Comparison of ENCODE assay signal across 22 cellular contexts in genomic region chr16:31328322-31329052, GRCh38. TPM values are rescaled to one million over a fixed set of nuclear protein-coding genes. Genes with fewer than 3 reads are reported as not detected.
DNase-seq lines count a peak whose midpoint lies in the region; ATAC-seq, FAIRE-seq and TF ChIP-seq lines count a peak whose summit lies in the region.
"Had no signal": no experiment of that assay in that cellular context is flagged by ENCODE, and none has a peak within 500 bp of the region (broad histone marks: within the 10 kb centered on the region; RNA-seq: fewer than 3 reads in every experiment).

No MANE protein-coding gene starts in this region.

- H2AFZ ChIP-seq in HepG2 (ENCODE audit: low read length) (no peak overlapping the region), neural progenitor cell (replicated peaks) (peak overlapping the region; percentile 63)
- H2AFZ ChIP-seq: PC-9 had no signal

- POLR2A ChIA-PET in HepG2 (lab: Yijun Ruan, JAX) (no interaction called here), WTC11 (lab: Charles Lee) (no interaction called here)

- no peak overlapping the region for H3K4me3 Mint-ChIP-seq in WTC11
- peak overlapping the region; percentile 11 for H3K4me3 Mint-ChIP-seq in neural progenitor cell
- no peak overlapping the region for H3K4me3 Mint-ChIP-seq in activated T-helper 1 cell treated with anti-CD3 and anti-CD28 coated beads, Interleukin-12 subunit alpha, Interleukin-12 subunit beta, Interleukin-2, Interleukin-4 antibody, amounts not matched to agents 30 ng/mL and 10 ng/mL and 1 ng/mL, durations not matched to agents 14 hours and 24 hours and 36 hours

- H3K27ac Mint-ChIP-seq in WTC11 (no peak overlapping the region), neural progenitor cell (no peak overlapping the region)
- no peak overlapping the region for H3K27ac Mint-ChIP-seq in activated T-helper 1 cell treated with anti-CD3 and anti-CD28 coated beads, Interleukin-12 subunit alpha, Interleukin-12 subunit beta, Interleukin-2, Interleukin-4 antibody, amounts not matched to agents 30 ng/mL and 10 ng/mL and 1 ng/mL, durations not matched to agents 14 hours and 24 hours and 36 hours
- H3K27ac Mint-ChIP-seq: B cell had no signal

- ATAC-seq in HepG2 (no peak), right lobe of liver (no peak), WTC11 (no peak), GM18519 (IDR thresholded peaks at IDR 0.05; ENCODE audit: low FRiP score, unreplicated experiment) (no peak), GM19035 (IDR thresholded peaks at IDR 0.05; ENCODE audit: unreplicated experiment) (no peak)
- ATAC-seq: A549, HCT116 had no signal

- H3K79me2 ChIP-seq in HepG2 (ENCODE audit: insufficient read depth, low read length) (no peaks in the 10 kb centered on the region), neural progenitor cell (ENCODE audit: low read depth) (no peaks in the 10 kb centered on the region)

- H3K27ac ChIP-seq in HepG2 (ENCODE audit: extremely low read length, insufficient read depth, low read length) (no peak overlapping the region), right lobe of liver (no peak overlapping the region), neural progenitor cell (no peak overlapping the region)
- H3K27ac ChIP-seq: A549, KMS-11, PC-9 had no signal

- H3K4me3 ChIP-seq in HepG2 (replicated peaks in 1 of 3; ENCODE audit: insufficient read depth in 1 of 3, low read depth in 2 of 3, low read length in 3 of 3) (no peak overlapping the region), right lobe of liver (no peak overlapping the region), neural progenitor cell (no peak overlapping the region)
- H3K4me3 ChIP-seq: A549, PC-9 had no signal

- H3K27me3 Mint-ChIP-seq in WTC11 (ENCODE audit: low read depth) = peaks cover 51% of the 10 kb centered on the region
- H3K27me3 Mint-ChIP-seq in neural progenitor cell (ENCODE audit: insufficient read depth, low read depth) = peaks cover 43% of the 10 kb centered on the region
- H3K27me3 Mint-ChIP-seq in activated T-helper 1 cell treated with anti-CD3 and anti-CD28 coated beads, Interleukin-12 subunit alpha, Interleukin-12 subunit beta, Interleukin-2, Interleukin-4 antibody, amounts not matched to agents 30 ng/mL and 10 ng/mL and 1 ng/mL, durations not matched to agents 14 hours and 24 hours and 36 hours (ENCODE audit: insufficient read depth) = peaks cover 1% of the 10 kb centered on the region

- TF ChIP-seq EP300 in HepG2 (IDR thresholded peaks at IDR 0.05; ENCODE audit: low read depth in 2 of 2, low read length in 2 of 2) (no peak), HepG2 (CRISPR knock-in tag; IDR thresholded peaks at IDR 0.05; ENCODE audit: borderline replicate concordance) (no peak)

- no peaks in the 10 kb centered on the region for H3K4me1 ChIP-seq in HepG2 (ENCODE audit: insufficient read depth, low read length)
- no peaks in the 10 kb centered on the region for H3K4me1 ChIP-seq in right lobe of liver
- H3K4me1 ChIP-seq in neural progenitor cell = no peaks in the 10 kb centered on the region
- H3K4me1 ChIP-seq: A549 had no signal

- H3K9ac ChIP-seq in HepG2 (ENCODE audit: insufficient read depth, low read depth, low read length) (no peak overlapping the region), neural progenitor cell (no peak overlapping the region)
- H3K9ac ChIP-seq: KMS-11, SK-N-SH had no signal

- H3K36me3 Mint-ChIP-seq in WTC11 (no peaks in the 10 kb centered on the region), neural progenitor cell (no peaks in the 10 kb centered on the region)
- H3K36me3 Mint-ChIP-seq in activated T-helper 1 cell treated with anti-CD3 and anti-CD28 coated beads, Interleukin-12 subunit alpha, Interleukin-12 subunit beta, Interleukin-2, Interleukin-4 antibody, amounts not matched to agents 30 ng/mL and 10 ng/mL and 1 ng/mL, durations not matched to agents 14 hours and 24 hours and 36 hours (ENCODE audit: low read depth) = peaks cover 31% of the 10 kb centered on the region

- H3K4me2 ChIP-seq in HepG2 (ENCODE audit: low read depth, low read length) (no peak overlapping the region), neural progenitor cell (no peak overlapping the region)
- H3K4me2 ChIP-seq: A549, KMS-11, PC-9, SK-N-SH had no signal

- TF ChIP-seq CTCF in HepG2 (CRISPR knock-in tag; IDR thresholded peaks at IDR 0.05) (no peak), right lobe of liver (IDR thresholded peaks at IDR 0.05) (no peak), WTC11 (IDR thresholded peaks at IDR 0.05) (no peak), neural progenitor cell (IDR thresholded peaks at IDR 0.05) (no peak)

- H3K36me3 ChIP-seq in HepG2 (replicated peaks in 1 of 2; ENCODE audit: control insufficient read depth in 1 of 2, insufficient read depth in 2 of 2, low read length in 2 of 2) = no peaks in the 10 kb centered on the region
- H3K36me3 ChIP-seq in right lobe of liver = no peaks in the 10 kb centered on the region
- no peaks in the 10 kb centered on the region for H3K36me3 ChIP-seq in neural progenitor cell

- 41% methylated on average over 11 of the region's 12 CpGs for WGBS in HepG2 (ENCODE audit: low lambda C conversion rate)
- 67% methylated on average over 9 of the region's 12 CpGs for WGBS in right lobe of liver (ENCODE audit: insufficient coverage, low coverage, low lambda C conversion rate, missing lambda C conversion rate)

- H3K4me1 Mint-ChIP-seq in WTC11 (peaks cover 26% of the 10 kb centered on the region), neural progenitor cell (no peaks in the 10 kb centered on the region)
- peaks cover 24% of the 10 kb centered on the region for H3K4me1 Mint-ChIP-seq in activated T-helper 1 cell treated with anti-CD3 and anti-CD28 coated beads, Interleukin-12 subunit alpha, Interleukin-12 subunit beta, Interleukin-2, Interleukin-4 antibody, amounts not matched to agents 30 ng/mL and 10 ng/mL and 1 ng/mL, durations not matched to agents 14 hours and 24 hours and 36 hours (ENCODE audit: low read depth)

- in situ Hi-C loops in HepG2 (cut with HindIII; ENCODE audit: extremely low pct_ligation_motif_present, low pct_unique_long_range_greater_than_20kb) = no loop called here

- H3F3A ChIP-seq in neural progenitor cell (ENCODE audit: low read depth) = peaks cover 4% of the 10 kb centered on the region

- CTCF ChIA-PET in HepG2 (lab: Yijun Ruan, JAX; ENCODE audit: low intra/inter-chr PET ratio, low total read pairs) (no interaction called here), WTC11 (lab: Charles Lee) (interaction anchor here (0.5 kb wide), 1 partner anchor 127 kb away, joined by 3 read pairs; no protein-coding TSS in a partner anchor)

- BruUV-seq in HepG2 (replicated peaks; lab: Mats Ljungman, UMichigan) = no TSS peak

- DNase-seq in HepG2 (ENCODE audit: low spot score) (no peak), right lobe of liver (no peak), WTC11 (ENCODE audit: low spot score) (no peak), neural progenitor cell (ENCODE audit: low spot score) (no peak)
- DNase-seq in activated T-helper 1 cell treated with anti-CD3 and anti-CD28 coated beads, Interleukin-12 subunit alpha, Interleukin-12 subunit beta, Interleukin-2, Interleukin-4 antibody, amounts not matched to agents 30 ng/mL and 10 ng/mL and 1 ng/mL, durations not matched to agents 14 hours and 24 hours and 36 hours (ENCODE audit: low spot score) = no peak
- DNase-seq: CD4-positive, CD25-positive, alpha-beta regulatory T cell; GOT3; NCI-H1105 treated with DMSO at 0.1 percent for 48 hours; NCI-H2029 treated with DMSO at 0.1 percent for 48 hours; NCI-H226; NCI-H510A treated with DMSO at 0.1 percent for 48 hours; NCI-H748 treated with DMSO at 0.1 percent for 48 hours; PC-9; RPMI8226; SIG-M5; SK-N-SH had no signal

- H4K20me1 ChIP-seq in HepG2 (ENCODE audit: insufficient read depth, low read length) (no peaks in the 10 kb centered on the region), neural progenitor cell (ENCODE audit: low read depth) (no peaks in the 10 kb centered on the region)

- intact Hi-C loops in HepG2 (cut with micrococcal nuclease; ENCODE audit: unreplicated experiment) = no loop called here
- intact Hi-C loops in right lobe of liver (cut with DNase I) = loop anchor here in 1 of 2 donors (5.0 kb wide), 1 partner anchor 51 kb away; no protein-coding TSS in a partner anchor
- intact Hi-C loops in activated T-helper 1 cell treated with anti-CD3 and anti-CD28 coated beads, Interleukin-12 subunit alpha, Interleukin-12 subunit beta, Interleukin-2, Interleukin-4 antibody, amounts not matched to agents 30 ng/mL and 10 ng/mL and 1 ng/mL, durations not matched to agents 14 hours and 24 hours and 36 hours (cut with micrococcal nuclease) = no loop called here

- H3K27me3 ChIP-seq in HepG2 (ENCODE audit: control insufficient read depth in 1 of 2, insufficient read depth in 2 of 2, low read length in 2 of 2) (peaks cover 8 to 55% of the 10 kb centered on the region in 2 experiments; a peak in 4 of 5 replicates), right lobe of liver (no peaks in the 10 kb centered on the region), neural progenitor cell (peaks cover 40% of the 10 kb centered on the region)

- H3K9me3 Mint-ChIP-seq in WTC11 (peaks cover 3% of the 10 kb centered on the region; the same call in 1 of the 2 replicates), neural progenitor cell (peaks cover 9% of the 10 kb centered on the region)
- no peaks in the 10 kb centered on the region for H3K9me3 Mint-ChIP-seq in activated T-helper 1 cell treated with anti-CD3 and anti-CD28 coated beads, Interleukin-12 subunit alpha, Interleukin-12 subunit beta, Interleukin-2, Interleukin-4 antibody, amounts not matched to agents 30 ng/mL and 10 ng/mL and 1 ng/mL, durations not matched to agents 14 hours and 24 hours and 36 hours

- no peak for FAIRE-seq in HepG2 (lab: Jason Lieb, UNC)
- FAIRE-seq: A549 had no signal

- no peaks in the 10 kb centered on the region for H3K9me3 ChIP-seq in HepG2 (ENCODE audit: low read length)
- no peaks in the 10 kb centered on the region for H3K9me3 ChIP-seq in right lobe of liver
- H3K9me3 ChIP-seq in neural progenitor cell (ENCODE audit: low read depth) = no peaks in the 10 kb centered on the region
- H3K9me3 ChIP-seq: A549, SK-N-SH had no signal

- TF ChIP-seq POLR2A in HepG2 (IDR thresholded peaks at IDR 0.05; ENCODE audit: insufficient read depth in 1 of 2, low read depth in 2 of 2, low read length in 2 of 2) (no peak), right lobe of liver (IDR thresholded peaks at IDR 0.05) (no peak)

- no peak for TF ChIP-seq RAD21 in HepG2 (CRISPR knock-in tag; IDR thresholded peaks at IDR 0.05)

RNA-seq across cellular contexts. Expression of gene ITGAX, which starts 26.5 kb away (rescaled TPM):
- not detected in 2 replicates for total RNA-seq in HepG2 (2016; rRNA removed; fragmentation: Illumina TruSeq; extraction: Trizol)
- total RNA-seq in HepG2 (2016; cell fraction: cytosol; rRNA removed; fragmentation: Illumina TruSeq; extraction: Trizol; ENCODE audit: low read depth) = 0.18 TPM in 1 of 2 replicates, not detected in the other
- not detected in 2 replicates for total RNA-seq in HepG2 (2016; cell fraction: insoluble cytoplasmic fraction; rRNA removed; fragmentation: Illumina TruSeq; extraction: Trizol)
- not detected in 2 replicates for total RNA-seq in HepG2 (2016; cell fraction: membrane; rRNA removed; fragmentation: Illumina TruSeq; extraction: Trizol)
- total RNA-seq in HepG2 (2016; cell fraction: nucleus; rRNA removed; fragmentation: Illumina TruSeq; extraction: Trizol) = not detected in 2 replicates
- 0.32 and 0.42 TPM in 2 replicates for polyA plus RNA-seq in HepG2 (2011; rRNA removed)
- polyA plus RNA-seq in HepG2 (2011; cell fraction: cytosol; rRNA removed) = 0.12 and 0.23 TPM in 2 replicates
- 1.00 and 1.2 TPM in 2 replicates for polyA plus RNA-seq in HepG2 (2011; cell fraction: nucleus; rRNA removed)
- 0.07 and 0.17 TPM in 2 replicates for polyA plus RNA-seq in HepG2 (2012)
- not detected in 2 replicates for polyA plus RNA-seq in HepG2 (2016; cell fraction: cytosol; fragmentation: Illumina TruSeq; extraction: Trizol; ENCODE audit: low read depth)
- polyA plus RNA-seq in HepG2 (2016; cell fraction: insoluble cytoplasmic fraction; fragmentation: Illumina TruSeq; extraction: Trizol; ENCODE audit: low read depth) = not detected in 2 replicates
- polyA plus RNA-seq in HepG2 (2016; cell fraction: membrane; fragmentation: Illumina TruSeq; extraction: Trizol; ENCODE audit: low read depth) = not detected in 2 replicates
- polyA plus RNA-seq in HepG2 (2016; cell fraction: nucleus; fragmentation: Illumina TruSeq; extraction: Trizol; ENCODE audit: insufficient read depth, low read depth) = not detected in 2 replicates
- polyA minus RNA-seq in HepG2 (2011; rRNA and poly(A)+ RNA removed; ENCODE audit: low replicate concordance) = 0.05 and 0.28 TPM in 2 replicates
- 0.30 TPM in 1 of 2 replicates, not detected in the other for polyA minus RNA-seq in HepG2 (2011; cell fraction: cytosol; rRNA and poly(A)+ RNA removed)
- 0.13 and 0.37 TPM in 2 replicates for polyA minus RNA-seq in HepG2 (2011; cell fraction: nucleus; rRNA and poly(A)+ RNA removed)
- total RNA-seq in right lobe of liver = 10 to 100 TPM in 1 of 6 experiments, 1 to 10 TPM in 5; 2.0 to 15.3 (median 5.2) TPM
- 0.25 to 0.33 TPM (median 0.32 TPM) in 3 replicates for total RNA-seq in WTC11 (2021)
- not detected in 2 replicates for total RNA-seq in neural progenitor cell (ENCODE audit: low replicate concordance)
- total RNA-seq in activated T-helper 1 cell treated with anti-CD3 and anti-CD28 coated beads, Interleukin-12 subunit alpha, Interleukin-12 subunit beta, Interleukin-2, Interleukin-4 antibody, amounts not matched to agents 30 ng/mL and 10 ng/mL and 1 ng/mL, durations not matched to agents 14 hours and 24 hours and 36 hours = 63.8 and 65.0 TPM in 2 replicates

Comparison
In these comparisons a context has a peak if more than half of its experiments do, and no peak if none do; other contexts are left out.
1. Of the 50 proteins assayed by ChIP-seq in both HepG2 and WTC11: peak only in HepG2: none; only in WTC11: NFE2L1 and ZBTB43; in both: none; in neither: 47; mixed calls (peak in some experiments, not most) for 1.